Comparison of ENCODE assay signal across 20 cellular contexts in genomic region chr5:140883373-140883772, GRCh38. TPM values are rescaled to one million over a fixed set of nuclear protein-coding genes. Genes with fewer than 3 reads are reported as not detected.
DNase-seq lines count a peak whose midpoint lies in the region; ATAC-seq and TF ChIP-seq lines count a peak whose summit lies in the region.
"Had no signal": no experiment of that assay in that cellular context is flagged by ENCODE, and none has a peak within 500 bp of the region (broad histone marks: within the 10 kb centered on the region; RNA-seq: fewer than 3 reads in every experiment).

No MANE protein-coding gene starts in this region.

- no peak overlapping the region for H4K91ac ChIP-seq in neuronal stem cell (ENCODE audit: low read depth, low read length, poor library complexity)

- no peak overlapping the region for H2BK12ac ChIP-seq in neuronal stem cell (ENCODE audit: low read length)

- no peak overlapping the region for H2BK15ac ChIP-seq in neuronal stem cell (ENCODE audit: low read length)

- H3K18ac ChIP-seq in neuronal stem cell (ENCODE audit: low read length) = no peak overlapping the region

- TF ChIP-seq CTCF in RWPE2 (IDR thresholded peaks at IDR 0.05; ENCODE audit: poor library complexity, severe bottlenecking) (no peak), osteocyte (IDR thresholded peaks at IDR 0.05) (no peak)

- H3K27ac Mint-ChIP-seq in natural killer cell treated with Interleukin-12 subunit alpha and Interleukin-12 subunit beta and Interleukin-15 and Interleukin-18, amount 100 ng/mL, for 72 hours = no peak overlapping the region
- H3K27ac Mint-ChIP-seq in osteocyte (ENCODE audit: unreplicated experiment) = no peak overlapping the region
- H3K27ac Mint-ChIP-seq: HFFc6 had no signal

- H3K4ac ChIP-seq in neuronal stem cell (ENCODE audit: low read length) = no peak overlapping the region

- H3K9me3 ChIP-seq in RWPE2 (ENCODE audit: severe bottlenecking) (no peaks in the 10 kb centered on the region), neuronal stem cell (replicated peaks in 1 of 2; ENCODE audit: control insufficient read depth in 2 of 2, insufficient read depth in 1 of 2, low read depth in 1 of 2, low read length in 2 of 2) (peaks cover 10 to 24% of the 10 kb centered on the region in 2 donors)
- H3K9me3 ChIP-seq: BE2C, HAP-1 had no signal

- no peak overlapping the region for H3K4me2 ChIP-seq in neuronal stem cell (ENCODE audit: insufficient read depth, low read length, poor library complexity, severe bottlenecking)
- H3K4me2 ChIP-seq: A549 had no signal

- H3K36me3 ChIP-seq in H7 (replicated peaks; ENCODE audit: control insufficient read depth, insufficient read depth, low read length) = no peaks in the 10 kb centered on the region
- H3K36me3 ChIP-seq in RWPE2 (ENCODE audit: low read depth) = no peaks in the 10 kb centered on the region
- peaks cover 12 to 16% of the 10 kb centered on the region in 2 donors for H3K36me3 ChIP-seq in neuronal stem cell (replicated peaks in 1 of 2; ENCODE audit: control insufficient read depth in 2 of 2, insufficient read depth in 2 of 2, low read length in 2 of 2)
- H3K36me3 ChIP-seq: BE2C, HAP-1 had no signal

- no peak overlapping the region for H3K4me3 Mint-ChIP-seq in natural killer cell treated with Interleukin-12 subunit alpha and Interleukin-12 subunit beta and Interleukin-15 and Interleukin-18, amount 100 ng/mL, for 72 hours
- no peak overlapping the region for H3K4me3 Mint-ChIP-seq in osteocyte (ENCODE audit: unreplicated experiment)
- H3K4me3 Mint-ChIP-seq: CD4-positive, alpha-beta memory T cell; HFFc6 had no signal

- no peak overlapping the region for H4K8ac ChIP-seq in neuronal stem cell (ENCODE audit: low read depth, low read length)

- H3K4me1 ChIP-seq in RWPE2 (ENCODE audit: insufficient read depth, poor library complexity, severe bottlenecking) (no peaks in the 10 kb centered on the region), neuronal stem cell (ENCODE audit: control insufficient read depth in 2 of 2, insufficient read depth in 1 of 2, low read depth in 1 of 2, low read length in 2 of 2) (no peaks in the 10 kb centered on the region)
- H3K4me1 ChIP-seq: A549, BE2C, HAP-1 had no signal

- H3K27ac ChIP-seq in RWPE2 (ENCODE audit: poor library complexity, severe bottlenecking) (no peak overlapping the region), neuronal stem cell (replicated peaks; ENCODE audit: low read length) (no peak overlapping the region)
- H3K27ac ChIP-seq: A549, C4-2B, GM23248 had no signal

- peak overlapping the region; percentile 17 for H3K23ac ChIP-seq in neuronal stem cell (ENCODE audit: low read depth, low read length, poor library complexity)

- H3K4me1 Mint-ChIP-seq in natural killer cell treated with Interleukin-12 subunit alpha and Interleukin-12 subunit beta and Interleukin-15 and Interleukin-18, amount 100 ng/mL, for 72 hours (ENCODE audit: low read depth in 2 of 2) = no peaks in the 10 kb centered on the region
- H3K4me1 Mint-ChIP-seq in osteocyte (ENCODE audit: unreplicated experiment) = no peaks in the 10 kb centered on the region
- H3K4me1 Mint-ChIP-seq: CD4-positive, alpha-beta memory T cell had no signal

- DNase-seq in H7 (peak; percentile 13), RWPE2 (ENCODE audit: low spot score) (peak; percentile 60), neuronal stem cell (ENCODE audit: low spot score) (no peak), DMS 273 (lab: John Stamatoyannopoulos, UW; ENCODE audit: unreplicated experiment) (no peak), iPS-NIHi7 (ENCODE audit: extremely low spot score) (no peak), osteocyte (ENCODE audit: extremely low spot score, unreplicated experiment) (no peak)
- no peak for DNase-seq in natural killer cell treated with Interleukin-12 subunit alpha and Interleukin-12 subunit beta and Interleukin-15 and Interleukin-18, amount 100 ng/mL, for 72 hours (ENCODE audit: low spot score)
- DNase-seq: BE2C; CD4-positive, alpha-beta memory T cell; COR-L47; DND-41; GDM1; GM23248; HFFc6; IMR-90; KG1 had no signal

- peaks cover 4% of the 10 kb centered on the region for H3K79me1 ChIP-seq in neuronal stem cell (ENCODE audit: low read depth, low read length)

- H3K27me3 ChIP-seq in H7 (ENCODE audit: control insufficient read depth, insufficient read depth, low read length) (no peaks in the 10 kb centered on the region), RWPE2 (ENCODE audit: insufficient read depth, poor library complexity, severe bottlenecking) (peaks cover 28% of the 10 kb centered on the region), neuronal stem cell (ENCODE audit: control insufficient read depth in 3 of 3, insufficient read depth in 3 of 3, low read depth in 1 of 3, low read length in 3 of 3) (no peaks in the 10 kb centered on the region)
- H3K27me3 ChIP-seq: BE2C had no signal

- no peak overlapping the region for H3K14ac ChIP-seq in neuronal stem cell (ENCODE audit: low read length)

- no peak overlapping the region for H2AK5ac ChIP-seq in neuronal stem cell (ENCODE audit: low read depth, low read length)

- no peak overlapping the region for H2AFZ ChIP-seq in neuronal stem cell (ENCODE audit: low read length)
- H2AFZ ChIP-seq: GM23248 had no signal

- peaks cover 9 to 25% of the 10 kb centered on the region in 2 donors for H3K27me3 Mint-ChIP-seq in natural killer cell treated with Interleukin-12 subunit alpha and Interleukin-12 subunit beta and Interleukin-15 and Interleukin-18, amount 100 ng/mL, for 72 hours
- no peaks in the 10 kb centered on the region for H3K27me3 Mint-ChIP-seq in osteocyte (ENCODE audit: unreplicated experiment)

- peaks cover 14% of the 10 kb centered on the region for H3K9me3 Mint-ChIP-seq in natural killer cell treated with Interleukin-12 subunit alpha and Interleukin-12 subunit beta and Interleukin-15 and Interleukin-18, amount 100 ng/mL, for 72 hours
- peaks cover 19% of the 10 kb centered on the region for H3K9me3 Mint-ChIP-seq in osteocyte (ENCODE audit: unreplicated experiment)

- no peak overlapping the region for H2BK120ac ChIP-seq in neuronal stem cell (ENCODE audit: low read depth, low read length)

- H3K4me3 ChIP-seq in H7 (ENCODE audit: insufficient read depth, low read depth, low read length) (no peak overlapping the region), RWPE2 (ENCODE audit: severe bottlenecking) (no peak overlapping the region), neuronal stem cell (ENCODE audit: low read length in 2 of 2) (peak overlapping the region in 1 of 2 donors; percentile 49)
- H3K4me3 ChIP-seq: A549, GM23248, HAP-1 had no signal

- H2BK5ac ChIP-seq in neuronal stem cell (ENCODE audit: low read length) = no peak overlapping the region

- no CpG with 5 or more reads among the region's 41 CpGs for WGBS in neuronal stem cell (ENCODE audit: extremely low coverage in 2 of 2, insufficient read length in 2 of 2, insufficient replicate concordance in 1 of 2), 2 donors

- no peak for ATAC-seq in RWPE2 (ENCODE audit: low read depth)
- ATAC-seq in natural killer cell treated with Interleukin-12 subunit alpha and Interleukin-12 subunit beta and Interleukin-15 and Interleukin-18, amount 100 ng/mL, for 72 hours = no peak

- peaks cover 20% of the 10 kb centered on the region for H3K36me3 Mint-ChIP-seq in natural killer cell treated with Interleukin-12 subunit alpha and Interleukin-12 subunit beta and Interleukin-15 and Interleukin-18, amount 100 ng/mL, for 72 hours
- peaks cover 28% of the 10 kb centered on the region for H3K36me3 Mint-ChIP-seq in osteocyte (ENCODE audit: unreplicated experiment)

- no peak overlapping the region for H3K9ac ChIP-seq in neuronal stem cell (ENCODE audit: low read depth, low read length, poor library complexity)
- H3K9ac ChIP-seq: GM23248 had no signal

RNA-seq across cellular contexts. Expression of gene PCDHA13, which starts 1.4 kb away (rescaled TPM):
- 1.6 and 2.5 TPM in 2 replicates for total RNA-seq in H7 (2014; rRNA removed; shearing (Covaris generic))
- 0.08 TPM for polyA plus RNA-seq in neuronal stem cell (2013, experiment 1 of 2)
- polyA plus RNA-seq in neuronal stem cell (2013, experiment 2 of 2) = 0.10 TPM
- not detected for total RNA-seq in natural killer cell treated with Interleukin-12 subunit alpha and Interleukin-12 subunit beta and Interleukin-15 and Interleukin-18, amount 100 ng/mL, for 72 hours
- total RNA-seq in osteocyte = 1.5 and 1.7 TPM in 2 replicates
- total RNA-seq: CD4-positive, alpha-beta memory T cell; GM23248; HFFc6; IMR-90 had no signal
- polyA plus RNA-seq: AG04450; CD4-positive, alpha-beta memory T cell; GM23248; IMR-90 had no signal

RNA-seq across cellular contexts. Expression of gene PCDHA12, which starts 8.3 kb away (rescaled TPM):
- total RNA-seq in H7 (2014; rRNA removed; shearing (Covaris generic)) = 1.9 and 2.3 TPM in 2 replicates
- 3.4 TPM for polyA plus RNA-seq in neuronal stem cell (2013, experiment 1 of 2)
- polyA plus RNA-seq in neuronal stem cell (2013, experiment 2 of 2) = 3.5 TPM
- total RNA-seq in natural killer cell treated with Interleukin-12 subunit alpha and Interleukin-12 subunit beta and Interleukin-15 and Interleukin-18, amount 100 ng/mL, for 72 hours = not detected
- 9.1 and 12.4 TPM in 2 replicates for total RNA-seq in osteocyte
- total RNA-seq: CD4-positive, alpha-beta memory T cell; GM23248; IMR-90 had no signal
- polyA plus RNA-seq: AG04450; CD4-positive, alpha-beta memory T cell; GM23248; IMR-90 had no signal

RNA-seq across cellular contexts. Expression of gene PCDHA11, which starts 14.6 kb away (rescaled TPM):
- total RNA-seq in H7 (2014; rRNA removed; shearing (Covaris generic)) = 10.0 and 10.2 TPM in 2 replicates
- 1.8 TPM for polyA plus RNA-seq in neuronal stem cell (2013, experiment 1 of 2)
- 2.0 TPM for polyA plus RNA-seq in neuronal stem cell (2013, experiment 2 of 2)
- total RNA-seq in natural killer cell treated with Interleukin-12 subunit alpha and Interleukin-12 subunit beta and Interleukin-15 and Interleukin-18, amount 100 ng/mL, for 72 hours = not detected
- 7.2 and 8.2 TPM in 2 replicates for total RNA-seq in osteocyte
- total RNA-seq: CD4-positive, alpha-beta memory T cell; GM23248 had no signal
- polyA plus RNA-seq: AG04450; CD4-positive, alpha-beta memory T cell; GM23248; IMR-90 had no signal

RNA-seq across cellular contexts. Expression of gene PCDHA10, which starts 27.7 kb away (rescaled TPM):
- 0.11 and 0.28 TPM in 2 replicates for total RNA-seq in H7 (2014; rRNA removed; shearing (Covaris generic))
- polyA plus RNA-seq in neuronal stem cell (2013, experiment 1 of 2) = 1.2 TPM
- 1.4 TPM for polyA plus RNA-seq in neuronal stem cell (2013, experiment 2 of 2)
- total RNA-seq in natural killer cell treated with Interleukin-12 subunit alpha and Interleukin-12 subunit beta and Interleukin-15 and Interleukin-18, amount 100 ng/mL, for 72 hours = not detected
- total RNA-seq in osteocyte = 6.0 and 6.1 TPM in 2 replicates
- total RNA-seq: CD4-positive, alpha-beta memory T cell; HFFc6 had no signal
- polyA plus RNA-seq: CD4-positive, alpha-beta memory T cell had no signal

RNA-seq across cellular contexts. Expression of gene PCDHA9, which starts 35.2 kb away (rescaled TPM):
- total RNA-seq in H7 (2014; rRNA removed; shearing (Covaris generic)) = 0.03 TPM in 1 of 2 replicates, not detected in the other
- polyA plus RNA-seq in neuronal stem cell (2013, experiment 1 of 2) = 0.13 TPM
- 0.10 TPM for polyA plus RNA-seq in neuronal stem cell (2013, experiment 2 of 2)
- total RNA-seq in natural killer cell treated with Interleukin-12 subunit alpha and Interleukin-12 subunit beta and Interleukin-15 and Interleukin-18, amount 100 ng/mL, for 72 hours = not detected
- total RNA-seq in osteocyte = 1.7 and 1.8 TPM in 2 replicates
- total RNA-seq: CD4-positive, alpha-beta memory T cell; GM23248 had no signal
- polyA plus RNA-seq: CD4-positive, alpha-beta memory T cell; IMR-90 had no signal

Comparison
In these comparisons a context has a peak if more than half of its experiments do, and no peak if none do; other contexts are left out.
1. DNase-seq: peak in H7 (single experiment) and RWPE2 (single experiment); none in neuronal stem cell (single experiment), DMS 273 (single experiment), natural killer cell treated with Interleukin-12 subunit alpha and Interleukin-12 subunit beta and Interleukin-15 and Interleukin-18, amount 100 ng/mL, for 72 hours (single experiment), iPS-NIHi7 (single experiment) and osteocyte (single experiment).